8 cellular contexts compared by ENCODE assay signal in genomic region chr19:18700501-18701249, GRCh38. TPM values are rescaled to one million over a fixed set of nuclear protein-coding genes. Genes with fewer than 3 reads are reported as not detected.
DNase-seq lines count a peak whose midpoint lies in the region; ATAC-seq and TF ChIP-seq lines count a peak whose summit lies in the region.

No MANE protein-coding gene starts in this region.

- intact Hi-C loops in Panc1 (cut with micrococcal nuclease; ENCODE audit: unreplicated experiment): no loop called here

- TF ChIP-seq CTCF in Panc1 (IDR thresholded peaks at IDR 0.05) (no peak), foreskin keratinocyte (conservative IDR thresholded peaks at IDR 0.05) (no peak), omental fat pad (IDR thresholded peaks at IDR 0.05) (no peak)

- no peaks in the 10 kb centered on the region for H3K36me3 ChIP-seq in Panc1 (ENCODE audit: control insufficient read depth, insufficient read depth, low read length)

- H3K4me1 ChIP-seq in Panc1 (ENCODE audit: control insufficient read depth, insufficient read depth, low read length): peaks cover 21% of the 10 kb centered on the region
- no peaks in the 10 kb centered on the region for H3K4me1 ChIP-seq in foreskin keratinocyte

- H3K4me3 ChIP-seq in Panc1 (ENCODE audit: low read depth in 2 of 2, low read length in 2 of 2): peak overlapping the region; percentile 42 to 72

- H3K27me3 ChIP-seq in Panc1 (ENCODE audit: control insufficient read depth, insufficient read depth, low read length) (no peaks in the 10 kb centered on the region), foreskin keratinocyte (no peaks in the 10 kb centered on the region)

- CTCF ChIA-PET in Panc1 (lab: Charles Lee): no interaction called here

- peak; percentile 85 for DNase-seq in 8988T
- DNase-seq in Panc1 (ENCODE audit: low read depth, low spot score): no peak
- peak; percentile 43 for DNase-seq in activated gamma-delta T cell (lab: John Stamatoyannopoulos, UW)
- peak in 1 of 2 donors; percentile 40 for DNase-seq in foreskin keratinocyte
- DNase-seq in omental fat pad (ENCODE audit: low spot score): no peak

- BruUV-seq in Panc1 (replicated peaks; lab: Mats Ljungman, UMichigan): no TSS peak

- in situ Hi-C loops in Panc1 (cut with HindIII; ENCODE audit: low pct_unique_long_range_greater_than_20kb, low sequenced_read_pairs): no loop called here

- POLR2A ChIA-PET in Panc1 (lab: Charles Lee): no interaction called here

- no peaks in the 10 kb centered on the region for H3K9me3 ChIP-seq in Panc1 (ENCODE audit: control insufficient read depth, insufficient read depth, low read depth, low read length)

- peak overlapping the region; percentile 48; the same call in 1 of the 2 replicates for H3K27ac ChIP-seq in Panc1 (ENCODE audit: low read length)
- H3K27ac ChIP-seq in foreskin keratinocyte: no peak overlapping the region
- peak overlapping the region; percentile 61 for H3K27ac ChIP-seq in temporal lobe (ENCODE audit: low read depth, low read length)

- ATAC-seq in GM18861 (IDR thresholded peaks at IDR 0.05; ENCODE audit: unreplicated experiment) (peak; percentile 45), HG03432 (IDR thresholded peaks at IDR 0.05; ENCODE audit: unreplicated experiment) (peak; percentile 80), Panc1 (peak; percentile 96), foreskin keratinocyte (peak; percentile 81), omental fat pad (ENCODE audit: low FRiP score) (peak; percentile 87)

RNA-seq across cellular contexts. Expression of gene CRTC1, which starts 17.2 kb away (rescaled TPM):
- total RNA-seq in Panc1 (2021; ENCODE audit: unreplicated experiment) (18.2 TPM), foreskin keratinocyte (1.7 and 1.9 TPM in 2 replicates), omental fat pad (1 to 10 TPM; 2.8 to 6.5 (median 5.6) TPM), temporal lobe (13.3 TPM)
- 23.4 TPM for polyA plus RNA-seq in Panc1 (2012; ENCODE audit: insufficient read length)
- 2.9 and 3.5 TPM in 2 replicates for polyA plus RNA-seq in foreskin keratinocyte

Comparison
In these comparisons a context has a peak if more than half of its experiments do, and no peak if none do; other contexts are left out.
1. DNase-seq: peak in 8988T (single experiment) and activated gamma-delta T cell (single experiment); none in Panc1 (single experiment) and omental fat pad (single experiment).
2. ATAC-seq: peak in every context shown above with its lines; median percentile 96 in Panc1; 87 in omental fat pad; 81 in foreskin keratinocyte; 80 in HG03432; 45 in GM18861.